In genomic region chr7:73939528-73939927, GRCh38 we compare ENCODE assay signal across 7 cellular contexts.
"Had no signal": no experiment of that assay in that cellular context is flagged by ENCODE, and none has a peak within 500 bp of the region (broad histone marks: within the 10 kb centered on the region; RNA-seq: fewer than 3 reads in every experiment).

No MANE protein-coding gene starts in this region.

- DNase-seq: IMR-90, KBM-7, KG1 had no signal

- FAIRE-seq: HepG2, HTR-8/SVneo had no signal

- H3K4me2 ChIP-seq: KMS-11 had no signal

- ATAC-seq: HepG2 had no signal

- H3K27ac ChIP-seq: HL-60, KMS-11 had no signal

- H3K9ac ChIP-seq: KMS-11 had no signal
